Comparison of ENCODE assay signal across 15 cellular contexts in genomic region chr15:83061680-83062079, GRCh38. TPM values are rescaled to one million over a fixed set of nuclear protein-coding genes. Genes with fewer than 3 reads are reported as not detected.
DNase-seq lines count a peak whose midpoint lies in the region; ATAC-seq and TF ChIP-seq lines count a peak whose summit lies in the region.
"Had no signal": no experiment of that assay in that cellular context is flagged by ENCODE, and none has a peak within 500 bp of the region (broad histone marks: within the 10 kb centered on the region; RNA-seq: fewer than 3 reads in every experiment).

No MANE protein-coding gene starts in this region.

- no peak for TF ChIP-seq EP300 in tibial nerve (IDR thresholded peaks at IDR 0.05)

- WGBS in tibial nerve, 2 donors: 23 to 59% methylated on average over 2 of the region's 2 CpGs

- TF ChIP-seq CTCF in OCI-LY7 (conservative IDR thresholded peaks at IDR 0.05; ENCODE audit: low read length): no peak
- TF ChIP-seq CTCF in tibial nerve (IDR thresholded peaks at IDR 0.05): no peak

- H3K36me3 ChIP-seq in OCI-LY7 (ENCODE audit: insufficient read depth, low read length): peaks cover 87% of the 10 kb centered on the region
- no peaks in the 10 kb centered on the region for H3K36me3 ChIP-seq in rectal smooth muscle tissue (ENCODE audit: control insufficient read depth, insufficient read depth, low read length)
- H3K36me3 ChIP-seq in tibial nerve: no peaks in the 10 kb centered on the region

- no peak for TF ChIP-seq POLR2A in tibial nerve (IDR thresholded peaks at IDR 0.05)

- H3K9me3 ChIP-seq in OCI-LY7 (ENCODE audit: low read length) (no peaks in the 10 kb centered on the region), tibial nerve (no peaks in the 10 kb centered on the region)
- H3K9me3 ChIP-seq: Caco-2 had no signal

- H4K20me1 ChIP-seq in OCI-LY7 (ENCODE audit: insufficient read depth, low read length): peaks cover 50% of the 10 kb centered on the region

- intact Hi-C loops in OCI-LY7 (cut with micrococcal nuclease; ENCODE audit: unreplicated experiment): no loop called here

- peak overlapping the region; percentile 89; the same call in 1 of the 2 replicates for H3K4me2 ChIP-seq in OCI-LY7 (ENCODE audit: low read length)
- H3K4me2 ChIP-seq: GM23338 had no signal

- ATAC-seq in GM21423 (IDR thresholded peaks at IDR 0.05; ENCODE audit: unreplicated experiment) (no peak), GM18909 (IDR thresholded peaks at IDR 0.05; ENCODE audit: poor library complexity, unreplicated experiment) (no peak)
- ATAC-seq: GM23338, left lobe of liver, PC-3 had no signal

- H2AFZ ChIP-seq in OCI-LY7 (ENCODE audit: low read length): no peak overlapping the region
- H2AFZ ChIP-seq: GM23338 had no signal

- DNase-seq in ELF-1 (ENCODE audit: low read depth, low spot score) (peak; percentile 35), OCI-LY7 (ENCODE audit: low spot score) (no peak), fibroblast of peridontal ligament (ENCODE audit: extremely low read depth) (peak; percentile 20), tibial nerve (ENCODE audit: low spot score in 2 of 2) (no peak), HEK293T (ENCODE audit: extremely low spot score) (no peak)
- DNase-seq: activated CD4-positive, alpha-beta T cell treated with anti-CD3 and anti-CD28 coated beads, Interleukin-2, amount 10 ng/mL, durations not matched to agents 7 days and 5 days; anterior cingulate cortex; NCI-H2171 treated with DMSO at 0.1 percent for 48 hours; PC-3 had no signal

- no peak overlapping the region for H3K4me3 ChIP-seq in OCI-LY7 (ENCODE audit: low read depth, low read length, poor library complexity, severe bottlenecking)
- no peak overlapping the region for H3K4me3 ChIP-seq in rectal smooth muscle tissue (ENCODE audit: low read length)
- no peak overlapping the region for H3K4me3 ChIP-seq in tibial nerve
- H3K4me3 ChIP-seq: GM23338 had no signal

- H3K4me1 ChIP-seq in OCI-LY7 (ENCODE audit: insufficient read depth, low read length, poor library complexity, severe bottlenecking) (peaks cover 33% of the 10 kb centered on the region), rectal smooth muscle tissue (ENCODE audit: control insufficient read depth, insufficient read depth, low read length) (peaks cover 19% of the 10 kb centered on the region), tibial nerve (peaks cover 0 to 82% (median 37%) of the 10 kb centered on the region in 4 donors)

- POLR2A ChIA-PET in OCI-LY7 (lab: Charles Lee) (interaction anchor here (1.0 kb wide), 1 partner anchor 257 kb away, joined by 3 read pairs; no protein-coding TSS in a partner anchor), HEK293T (lab: Yijun Ruan, JAX) (interaction anchor here (1.2 kb wide), 1 partner anchor 51 kb away, joined by 3 read pairs; no protein-coding TSS in a partner anchor)

- H3K9me2 ChIP-seq in OCI-LY7 (ENCODE audit: insufficient read depth, low read length): no peaks in the 10 kb centered on the region

- no peak overlapping the region for H3K27ac ChIP-seq in OCI-LY7 (ENCODE audit: low read depth, low read length, poor library complexity, severe bottlenecking)
- H3K27ac ChIP-seq in rectal smooth muscle tissue (ENCODE audit: low read depth, low read length): peak overlapping the region; percentile 47
- H3K27ac ChIP-seq in tibial nerve: no peak overlapping the region

- no peaks in the 10 kb centered on the region for H3K27me3 ChIP-seq in rectal smooth muscle tissue (ENCODE audit: control insufficient read depth, insufficient read depth, low read length)
- H3K27me3 ChIP-seq in tibial nerve: no peaks in the 10 kb centered on the region

- no peak overlapping the region for H3K9ac ChIP-seq in rectal smooth muscle tissue (ENCODE audit: low read length)

- H3K79me2 ChIP-seq in OCI-LY7 (ENCODE audit: insufficient read depth, low read depth, low read length): peaks cover 99% of the 10 kb centered on the region

- CTCF ChIA-PET in OCI-LY7 (lab: Charles Lee; ENCODE audit: unreplicated experiment) (no interaction called here), HEK293T (lab: Yijun Ruan, JAX) (no interaction called here)

- BruUV-seq in OCI-LY7 (replicated peaks; lab: Mats Ljungman, UMichigan): no TSS peak

TF ChIP-seq in HEK293T, 16 proteins besides CTCF, POLR2A, EP300 and RAD21:
- TF ChIP-seq ARNT (IDR thresholded peaks at IDR 0.05) (no peak), LEF1 (IDR thresholded peaks at IDR 0.05; ENCODE audit: borderline replicate concordance) (no peak), ZNF384 (IDR thresholded peaks at IDR 0.05) (no peak), FOXM1 (IDR thresholded peaks at IDR 0.05; ENCODE audit: borderline replicate concordance) (no peak), FOXA1 (IDR thresholded peaks at IDR 0.05) (no peak), SP1 (IDR thresholded peaks at IDR 0.05) (no peak), SUZ12 (IDR thresholded peaks at IDR 0.05) (no peak), TARDBP (IDR thresholded peaks at IDR 0.05) (no peak), ELF4 (IDR thresholded peaks at IDR 0.05) (no peak), FOXK2 (IDR thresholded peaks at IDR 0.05) (no peak), BHLHE40 (IDR thresholded peaks at IDR 0.05; ENCODE audit: borderline replicate concordance) (no peak), PKNOX1 (IDR thresholded peaks at IDR 0.05) (no peak), NFRKB (IDR thresholded peaks at IDR 0.05) (no peak), HDGF (IDR thresholded peaks at IDR 0.05; ENCODE audit: borderline replicate concordance) (no peak), L3MBTL2 (conservative IDR thresholded peaks at IDR 0.05) (no peak), CTBP1 (IDR thresholded peaks at IDR 0.05; ENCODE audit: borderline replicate concordance) (no peak)

RNA-seq across cellular contexts. Expression of gene BTBD1, which starts 5.4 kb away (rescaled TPM):
- total RNA-seq in OCI-LY7 (2014; rRNA removed; shearing (Covaris generic)): 95.4 and 99.5 TPM in 2 replicates
- total RNA-seq in OCI-LY7 (2022) (90.2 and 92.6 TPM in 2 replicates), tibial nerve (100 to 1,000 TPM in 2 of 4 donors, 10 to 100 TPM in 2; 79.8 to 105 (median 99.4) TPM)

RNA-seq across cellular contexts. Expression of gene TM6SF1, which starts 45.8 kb away (rescaled TPM):
- 20.2 and 27.2 TPM in 2 replicates for total RNA-seq in OCI-LY7 (2014; rRNA removed; shearing (Covaris generic))
- total RNA-seq in OCI-LY7 (2022) (28.7 and 37.6 TPM in 2 replicates), tibial nerve (10 to 100 TPM in 1 of 4 donors, 1 to 10 TPM in 3; 7.5 to 11.2 (median 9.6) TPM)
- total RNA-seq: Caco-2, PC-3 had no signal

RNA-seq across cellular contexts. Expression of gene C15orf40, which starts 50.2 kb away (rescaled TPM):
- 29.9 and 33.8 TPM in 2 replicates for total RNA-seq in OCI-LY7 (2014; rRNA removed; shearing (Covaris generic))
- 37.9 and 45.8 TPM in 2 replicates for total RNA-seq in OCI-LY7 (2022)
- total RNA-seq in tibial nerve: 10 to 100 TPM; 13.4 to 21.0 (median 15.4) TPM

Comparison
In these comparisons a context has a peak if more than half of its experiments do, and no peak if none do; other contexts are left out.
1. DNase-seq: peak in ELF-1 (single experiment) and fibroblast of peridontal ligament (single experiment); none in OCI-LY7 (single experiment), tibial nerve (0 of 2) and HEK293T (single experiment).